In genomic region chr7:95976369-95976768, GRCh38 we compare ENCODE assay signal across 25 cellular contexts.
"Had no signal": no experiment of that assay in that cellular context is flagged by ENCODE, and none has a peak within 500 bp of the region (broad histone marks: within the 10 kb centered on the region; RNA-seq: fewer than 3 reads in every experiment).

No MANE protein-coding gene starts in this region.

- H3K27ac ChIP-seq: brain microvascular endothelial cell, coronary artery, dorsolateral prefrontal cortex had no signal

- H3K4me3 ChIP-seq: coronary artery, dorsolateral prefrontal cortex had no signal

- DNase-seq: activated CD4-positive, alpha-beta memory T cell treated with anti-CD3 and anti-CD28 coated beads, Interleukin-2, amount 10 ng/mL, durations not matched to agents 7 days and 5 days; activated CD4-positive, alpha-beta T cell treated with anti-CD3 and anti-CD28 coated beads for 1 hour; activated CD4-positive, alpha-beta T cell treated with anti-CD3 and anti-CD28 coated beads for 4 hours; activated CD4-positive, alpha-beta T cell treated with anti-CD3 and anti-CD28 coated beads, Interleukin-2, amount 10 ng/mL, durations not matched to agents 7 days and 5 days; activated CD4-positive, alpha-beta T cell treated with anti-CD3 and anti-CD28 coated beads, Interleukin-2, amount 50 U/mL, for 4 hours; activated CD8-positive, alpha-beta memory T cell treated with anti-CD3 and anti-CD28 coated beads, Interleukin-2, amount 50 U/mL, for 48 hours; activated effector memory CD4-positive, alpha-beta T cell treated with Interleukin-2 at 50 U/mL for 16 hours; activated gamma-delta T cell treated with Interleukin-2 at 50 U/mL for 16 hours; activated naive CD4-positive, alpha-beta T cell treated with anti-CD3 and anti-CD28 coated beads, Interleukin-2, amount 50 U/mL, for 16 hours; activated naive CD4-positive, alpha-beta T cell treated with Interleukin-2 at 50 U/mL for 16 hours; activated T-cell treated with anti-CD3 and anti-CD28 coated beads for 4 hours; activated T-cell treated with anti-CD3 and anti-CD28 coated beads, Interleukin-2, amount 50 U/mL, for 24 hours; amniotic stem cell; anterior cingulate cortex; brain microvascular endothelial cell; dorsolateral prefrontal cortex; effector memory CD4-positive, alpha-beta T cell; endodermal cell; foreskin fibroblast; head of caudate nucleus; hippocampal formation had no signal

- H3K27me3 ChIP-seq: brain microvascular endothelial cell, dorsolateral prefrontal cortex had no signal

- ATAC-seq: activated T-helper 17 cell treated with anti-CD3 and anti-CD28 coated beads, Interleukin-2, amount 50 U/mL, for 72 hours; esophagus mucosa; WTC11 had no signal

- H3K36me3 ChIP-seq: brain microvascular endothelial cell had no signal
